In the genomic region with DNA sequence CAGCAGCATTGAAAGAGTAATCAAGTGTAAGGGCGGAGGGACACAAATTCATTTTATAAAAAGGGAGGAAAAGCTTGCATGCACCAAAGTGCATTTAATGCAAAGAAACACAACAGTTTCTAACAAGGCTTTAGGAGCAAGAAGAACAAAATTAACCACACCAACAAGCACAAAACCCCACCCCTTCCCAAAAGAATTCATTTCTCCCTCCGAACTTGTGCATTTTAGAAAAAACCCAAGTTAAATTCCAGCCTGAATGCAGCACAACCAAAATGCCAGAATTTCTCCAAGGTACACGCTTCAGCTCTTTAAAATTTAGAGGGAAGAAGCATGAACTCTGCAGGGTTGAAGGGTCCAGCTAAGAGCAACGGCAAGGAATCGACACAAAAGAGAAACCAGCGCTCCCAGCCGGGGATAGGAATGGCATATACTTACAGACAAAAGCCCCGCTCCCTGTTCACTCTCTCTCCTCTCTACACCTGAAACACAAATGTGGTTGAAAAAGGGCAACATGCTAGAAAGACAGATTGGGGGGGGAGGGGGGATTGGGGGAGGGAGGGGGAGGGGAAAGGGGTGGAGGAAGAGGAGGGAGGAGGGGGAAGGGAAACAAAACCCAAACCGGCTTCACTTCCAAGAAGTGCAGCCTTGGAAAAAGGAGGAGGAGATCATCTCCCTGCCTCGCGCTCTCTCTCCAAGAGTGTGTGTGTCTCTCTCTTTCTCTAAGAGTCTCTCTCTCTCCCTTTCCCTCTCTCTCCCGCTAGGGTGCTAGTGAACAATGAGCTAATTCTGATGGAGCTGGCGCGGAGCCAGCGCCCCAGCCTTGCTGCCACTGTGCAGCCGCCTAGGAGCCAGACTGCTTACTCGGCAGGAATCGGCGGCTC, we compare ENCODE assay signal across 1 cellular context.
TF ChIP-seq lines count a peak whose summit lies in the region.

A gene with protein sequence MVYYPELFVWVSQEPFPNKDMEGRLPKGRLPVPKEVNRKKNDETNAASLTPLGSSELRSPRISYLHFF (minus strand): TSS at position 494 of the 881 bp plus-strand sequence. CDS start 1,422 bp downstream, outside the sequence.

TF ChIP-seq in HEK293, 187 proteins besides CTCF, POLR2A, EP300 and RAD21 (continued from another document and continues in another):
- TF ChIP-seq, protein P1, sequence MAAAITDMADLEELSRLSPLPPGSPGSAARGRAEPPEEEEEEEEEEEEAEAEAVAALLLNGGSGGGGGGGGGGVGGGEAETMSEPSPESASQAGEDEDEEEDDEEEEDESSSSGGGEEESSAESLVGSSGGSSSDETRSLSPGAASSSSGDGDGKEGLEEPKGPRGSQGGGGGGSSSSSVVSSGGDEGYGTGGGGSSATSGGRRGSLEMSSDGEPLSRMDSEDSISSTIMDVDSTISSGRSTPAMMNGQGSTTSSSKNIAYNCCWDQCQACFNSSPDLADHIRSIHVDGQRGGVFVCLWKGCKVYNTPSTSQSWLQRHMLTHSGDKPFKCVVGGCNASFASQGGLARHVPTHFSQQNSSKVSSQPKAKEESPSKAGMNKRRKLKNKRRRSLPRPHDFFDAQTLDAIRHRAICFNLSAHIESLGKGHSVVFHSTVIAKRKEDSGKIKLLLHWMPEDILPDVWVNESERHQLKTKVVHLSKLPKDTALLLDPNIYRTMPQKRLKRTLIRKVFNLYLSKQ (tag by site-specific recombination; IDR thresholded peaks at IDR 0.05; ENCODE audit: borderline replicate concordance) = no peak
- TF ChIP-seq ZBTB49 (tag by site-specific recombination; IDR thresholded peaks at IDR 0.05; ENCODE audit: low read depth) = no peak
- TF ChIP-seq, protein P2, sequence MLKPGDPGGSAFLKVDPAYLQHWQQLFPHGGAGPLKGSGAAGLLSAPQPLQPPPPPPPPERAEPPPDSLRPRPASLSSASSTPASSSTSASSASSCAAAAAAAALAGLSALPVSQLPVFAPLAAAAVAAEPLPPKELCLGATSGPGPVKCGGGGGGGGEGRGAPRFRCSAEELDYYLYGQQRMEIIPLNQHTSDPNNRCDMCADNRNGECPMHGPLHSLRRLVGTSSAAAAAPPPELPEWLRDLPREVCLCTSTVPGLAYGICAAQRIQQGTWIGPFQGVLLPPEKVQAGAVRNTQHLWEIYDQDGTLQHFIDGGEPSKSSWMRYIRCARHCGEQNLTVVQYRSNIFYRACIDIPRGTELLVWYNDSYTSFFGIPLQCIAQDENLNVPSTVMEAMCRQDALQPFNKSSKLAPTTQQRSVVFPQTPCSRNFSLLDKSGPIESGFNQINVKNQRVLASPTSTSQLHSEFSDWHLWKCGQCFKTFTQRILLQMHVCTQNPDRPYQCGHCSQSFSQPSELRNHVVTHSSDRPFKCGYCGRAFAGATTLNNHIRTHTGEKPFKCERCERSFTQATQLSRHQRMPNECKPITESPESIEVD (tag by site-specific recombination; IDR thresholded peaks at IDR 0.05) = no peak
- no peak for TF ChIP-seq ZNF658 (tag by site-specific recombination; IDR thresholded peaks at IDR 0.05)
- no peak for TF ChIP-seq ZNF112 (tag by site-specific recombination; IDR thresholded peaks at IDR 0.05)
- TF ChIP-seq ZNF157 (tag by site-specific recombination; IDR thresholded peaks at IDR 0.05) = no peak
- TF ChIP-seq, protein P3, sequence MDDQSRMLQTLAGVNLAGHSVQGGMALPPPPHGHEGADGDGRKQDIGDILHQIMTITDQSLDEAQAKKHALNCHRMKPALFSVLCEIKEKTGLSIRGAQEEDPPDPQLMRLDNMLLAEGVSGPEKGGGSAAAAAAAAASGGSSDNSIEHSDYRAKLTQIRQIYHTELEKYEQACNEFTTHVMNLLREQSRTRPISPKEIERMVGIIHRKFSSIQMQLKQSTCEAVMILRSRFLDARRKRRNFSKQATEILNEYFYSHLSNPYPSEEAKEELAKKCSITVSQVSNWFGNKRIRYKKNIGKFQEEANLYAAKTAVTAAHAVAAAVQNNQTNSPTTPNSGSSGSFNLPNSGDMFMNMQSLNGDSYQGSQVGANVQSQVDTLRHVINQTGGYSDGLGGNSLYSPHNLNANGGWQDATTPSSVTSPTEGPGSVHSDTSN (CRISPR knock-in tag; IDR thresholded peaks at IDR 0.05) = no peak
- TF ChIP-seq IKZF3 (tag by site-specific recombination; IDR thresholded peaks at IDR 0.05) = peak; percentile 90
- TF ChIP-seq GLIS2 (tag by site-specific recombination; IDR thresholded peaks at IDR 0.05) = no peak
- TF ChIP-seq ZFP3 (tag by site-specific recombination; IDR thresholded peaks at IDR 0.05; ENCODE audit: low read depth) = no peak
- TF ChIP-seq ZNF654 (tag by site-specific recombination; IDR thresholded peaks at IDR 0.05; ENCODE audit: low read depth) = no peak
- TF ChIP-seq ELK4 (IDR thresholded peaks at IDR 0.05; ENCODE audit: borderline replicate concordance, low read depth, low read length) = no peak
- no peak for TF ChIP-seq ZNF529 (tag by site-specific recombination; IDR thresholded peaks at IDR 0.05; ENCODE audit: insufficient replicate concordance)
- no peak for TF ChIP-seq ZNF791 (tag by site-specific recombination; IDR thresholded peaks at IDR 0.05)
- TF ChIP-seq, protein P4, sequence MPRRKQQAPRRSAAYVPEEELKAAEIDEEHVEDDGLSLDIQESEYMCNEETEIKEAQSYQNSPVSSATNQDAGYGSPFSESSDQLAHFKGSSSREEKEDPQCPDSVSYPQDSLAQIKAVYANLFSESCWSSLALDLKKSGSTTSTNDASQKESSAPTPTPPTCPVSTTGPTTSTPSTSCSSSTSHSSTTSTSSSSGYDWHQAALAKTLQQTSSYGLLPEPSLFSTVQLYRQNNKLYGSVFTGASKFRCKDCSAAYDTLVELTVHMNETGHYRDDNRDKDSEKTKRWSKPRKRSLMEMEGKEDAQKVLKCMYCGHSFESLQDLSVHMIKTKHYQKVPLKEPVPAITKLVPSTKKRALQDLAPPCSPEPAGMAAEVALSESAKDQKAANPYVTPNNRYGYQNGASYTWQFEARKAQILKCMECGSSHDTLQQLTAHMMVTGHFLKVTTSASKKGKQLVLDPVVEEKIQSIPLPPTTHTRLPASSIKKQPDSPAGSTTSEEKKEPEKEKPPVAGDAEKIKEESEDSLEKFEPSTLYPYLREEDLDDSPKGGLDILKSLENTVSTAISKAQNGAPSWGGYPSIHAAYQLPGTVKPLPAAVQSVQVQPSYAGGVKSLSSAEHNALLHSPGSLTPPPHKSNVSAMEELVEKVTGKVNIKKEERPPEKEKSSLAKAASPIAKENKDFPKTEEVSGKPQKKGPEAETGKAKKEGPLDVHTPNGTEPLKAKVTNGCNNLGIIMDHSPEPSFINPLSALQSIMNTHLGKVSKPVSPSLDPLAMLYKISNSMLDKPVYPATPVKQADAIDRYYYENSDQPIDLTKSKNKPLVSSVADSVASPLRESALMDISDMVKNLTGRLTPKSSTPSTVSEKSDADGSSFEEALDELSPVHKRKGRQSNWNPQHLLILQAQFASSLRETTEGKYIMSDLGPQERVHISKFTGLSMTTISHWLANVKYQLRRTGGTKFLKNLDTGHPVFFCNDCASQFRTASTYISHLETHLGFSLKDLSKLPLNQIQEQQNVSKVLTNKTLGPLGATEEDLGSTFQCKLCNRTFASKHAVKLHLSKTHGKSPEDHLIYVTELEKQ (tag by site-specific recombination; IDR thresholded peaks at IDR 0.05; ENCODE audit: borderline replicate concordance) = peak; percentile 37; the same call in 1 of the 2 replicates
- TF ChIP-seq, protein P5, sequence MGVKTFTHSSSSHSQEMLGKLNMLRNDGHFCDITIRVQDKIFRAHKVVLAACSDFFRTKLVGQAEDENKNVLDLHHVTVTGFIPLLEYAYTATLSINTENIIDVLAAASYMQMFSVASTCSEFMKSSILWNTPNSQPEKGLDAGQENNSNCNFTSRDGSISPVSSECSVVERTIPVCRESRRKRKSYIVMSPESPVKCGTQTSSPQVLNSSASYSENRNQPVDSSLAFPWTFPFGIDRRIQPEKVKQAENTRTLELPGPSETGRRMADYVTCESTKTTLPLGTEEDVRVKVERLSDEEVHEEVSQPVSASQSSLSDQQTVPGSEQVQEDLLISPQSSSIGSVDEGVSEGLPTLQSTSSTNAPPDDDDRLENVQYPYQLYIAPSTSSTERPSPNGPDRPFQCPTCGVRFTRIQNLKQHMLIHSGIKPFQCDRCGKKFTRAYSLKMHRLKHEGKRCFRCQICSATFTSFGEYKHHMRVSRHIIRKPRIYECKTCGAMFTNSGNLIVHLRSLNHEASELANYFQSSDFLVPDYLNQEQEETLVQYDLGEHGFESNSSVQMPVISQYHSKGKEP (tag by site-specific recombination; IDR thresholded peaks at IDR 0.05) = peak; percentile 79
- no peak for TF ChIP-seq GLI2 (tag by site-specific recombination; IDR thresholded peaks at IDR 0.05; ENCODE audit: borderline replicate concordance, low read depth)
- TF ChIP-seq ZSCAN5A (tag by site-specific recombination; IDR thresholded peaks at IDR 0.05) = 0 out of 2 replicates have a peak, but pooled peaks have one; percentile 20
- no peak for TF ChIP-seq ZNF248 (tag by site-specific recombination; IDR thresholded peaks at IDR 0.05)
- TF ChIP-seq PRDM1 (tag by site-specific recombination; IDR thresholded peaks at IDR 0.05) = peak; percentile 94
- peak; percentile 21; the same call in 1 of the 2 replicates for TF ChIP-seq ZNF37A (tag by site-specific recombination; IDR thresholded peaks at IDR 0.05)
- TF ChIP-seq PRDM10 (tag by site-specific recombination; IDR thresholded peaks at IDR 0.05) = no peak
- TF ChIP-seq ZBTB17 (tag by site-specific recombination; IDR thresholded peaks at IDR 0.05) = no peak
- TF ChIP-seq ZNF501 (tag by site-specific recombination; IDR thresholded peaks at IDR 0.05) = no peak
- no peak for TF ChIP-seq HIC1 (tag by site-specific recombination; IDR thresholded peaks at IDR 0.05)
